Comparison of ENCODE assay signal across 2 cellular contexts in the genomic region with DNA sequence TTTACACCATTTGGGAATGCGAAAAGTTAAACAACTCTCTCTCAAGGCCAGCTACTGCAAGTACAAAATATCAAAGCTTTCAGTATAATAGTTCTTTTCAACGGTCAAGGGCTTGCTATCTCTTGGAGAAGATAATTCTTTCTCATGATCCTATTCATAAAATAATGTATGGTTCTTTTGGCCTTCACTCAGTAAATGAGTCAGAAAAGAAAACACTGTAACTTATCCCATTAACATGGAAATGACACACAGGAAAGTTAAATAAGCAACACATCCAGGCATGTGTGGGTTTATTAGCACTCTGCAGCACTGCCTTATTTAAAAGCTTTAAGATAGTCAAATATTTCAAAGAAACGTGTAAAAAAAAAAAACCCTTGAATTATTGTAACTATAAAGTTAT.
TF ChIP-seq lines count a peak whose summit lies in the region.

No MANE protein-coding gene starts in this region.

TF ChIP-seq in HepG2, 621 proteins besides CTCF, POLR2A, EP300 and RAD21 (continues in another document):
- TF ChIP-seq, protein P1, sequence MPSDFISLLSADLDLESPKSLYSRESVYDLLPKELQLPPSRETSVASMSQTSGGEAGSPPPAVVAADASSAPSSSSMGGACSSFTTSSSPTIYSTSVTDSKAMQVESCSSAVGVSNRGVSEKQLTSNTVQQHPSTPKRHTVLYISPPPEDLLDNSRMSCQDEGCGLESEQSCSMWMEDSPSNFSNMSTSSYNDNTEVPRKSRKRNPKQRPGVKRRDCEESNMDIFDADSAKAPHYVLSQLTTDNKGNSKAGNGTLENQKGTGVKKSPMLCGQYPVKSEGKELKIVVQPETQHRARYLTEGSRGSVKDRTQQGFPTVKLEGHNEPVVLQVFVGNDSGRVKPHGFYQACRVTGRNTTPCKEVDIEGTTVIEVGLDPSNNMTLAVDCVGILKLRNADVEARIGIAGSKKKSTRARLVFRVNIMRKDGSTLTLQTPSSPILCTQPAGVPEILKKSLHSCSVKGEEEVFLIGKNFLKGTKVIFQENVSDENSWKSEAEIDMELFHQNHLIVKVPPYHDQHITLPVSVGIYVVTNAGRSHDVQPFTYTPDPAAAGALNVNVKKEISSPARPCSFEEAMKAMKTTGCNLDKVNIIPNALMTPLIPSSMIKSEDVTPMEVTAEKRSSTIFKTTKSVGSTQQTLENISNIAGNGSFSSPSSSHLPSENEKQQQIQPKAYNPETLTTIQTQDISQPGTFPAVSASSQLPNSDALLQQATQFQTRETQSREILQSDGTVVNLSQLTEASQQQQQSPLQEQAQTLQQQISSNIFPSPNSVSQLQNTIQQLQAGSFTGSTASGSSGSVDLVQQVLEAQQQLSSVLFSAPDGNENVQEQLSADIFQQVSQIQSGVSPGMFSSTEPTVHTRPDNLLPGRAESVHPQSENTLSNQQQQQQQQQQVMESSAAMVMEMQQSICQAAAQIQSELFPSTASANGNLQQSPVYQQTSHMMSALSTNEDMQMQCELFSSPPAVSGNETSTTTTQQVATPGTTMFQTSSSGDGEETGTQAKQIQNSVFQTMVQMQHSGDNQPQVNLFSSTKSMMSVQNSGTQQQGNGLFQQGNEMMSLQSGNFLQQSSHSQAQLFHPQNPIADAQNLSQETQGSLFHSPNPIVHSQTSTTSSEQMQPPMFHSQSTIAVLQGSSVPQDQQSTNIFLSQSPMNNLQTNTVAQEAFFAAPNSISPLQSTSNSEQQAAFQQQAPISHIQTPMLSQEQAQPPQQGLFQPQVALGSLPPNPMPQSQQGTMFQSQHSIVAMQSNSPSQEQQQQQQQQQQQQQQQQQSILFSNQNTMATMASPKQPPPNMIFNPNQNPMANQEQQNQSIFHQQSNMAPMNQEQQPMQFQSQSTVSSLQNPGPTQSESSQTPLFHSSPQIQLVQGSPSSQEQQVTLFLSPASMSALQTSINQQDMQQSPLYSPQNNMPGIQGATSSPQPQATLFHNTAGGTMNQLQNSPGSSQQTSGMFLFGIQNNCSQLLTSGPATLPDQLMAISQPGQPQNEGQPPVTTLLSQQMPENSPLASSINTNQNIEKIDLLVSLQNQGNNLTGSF (CRISPR knock-in tag; IDR thresholded peaks at IDR 0.05) = no peak
- no peak for TF ChIP-seq ZSCAN12 (CRISPR knock-in tag; IDR thresholded peaks at IDR 0.05)
- no peak for TF ChIP-seq ELF3 (CRISPR knock-in tag; IDR thresholded peaks at IDR 0.05)
- TF ChIP-seq MED8 (CRISPR knock-in tag; IDR thresholded peaks at IDR 0.05; ENCODE audit: insufficient replicate concordance) = no peak
- TF ChIP-seq PATZ1 (CRISPR knock-in tag; IDR thresholded peaks at IDR 0.05) = no peak
- no peak for TF ChIP-seq ZNF713 (CRISPR knock-in tag; IDR thresholded peaks at IDR 0.05)
- peak; percentile 37; the same call in 1 of the 2 replicates for TF ChIP-seq ARID5B (CRISPR knock-in tag; IDR thresholded peaks at IDR 0.05)

TF ChIP-seq in SK-N-SH treated with all-trans-retinoic acid at 6 μM for 48 hours, 23 proteins besides CTCF, POLR2A, EP300 and RAD21:
- TF ChIP-seq OSR1 (CRISPR knock-in tag; IDR thresholded peaks at IDR 0.05) (no peak), ISL1 (CRISPR knock-in tag; IDR thresholded peaks at IDR 0.05) (peak; percentile 82)
- TF ChIP-seq, protein P2, sequence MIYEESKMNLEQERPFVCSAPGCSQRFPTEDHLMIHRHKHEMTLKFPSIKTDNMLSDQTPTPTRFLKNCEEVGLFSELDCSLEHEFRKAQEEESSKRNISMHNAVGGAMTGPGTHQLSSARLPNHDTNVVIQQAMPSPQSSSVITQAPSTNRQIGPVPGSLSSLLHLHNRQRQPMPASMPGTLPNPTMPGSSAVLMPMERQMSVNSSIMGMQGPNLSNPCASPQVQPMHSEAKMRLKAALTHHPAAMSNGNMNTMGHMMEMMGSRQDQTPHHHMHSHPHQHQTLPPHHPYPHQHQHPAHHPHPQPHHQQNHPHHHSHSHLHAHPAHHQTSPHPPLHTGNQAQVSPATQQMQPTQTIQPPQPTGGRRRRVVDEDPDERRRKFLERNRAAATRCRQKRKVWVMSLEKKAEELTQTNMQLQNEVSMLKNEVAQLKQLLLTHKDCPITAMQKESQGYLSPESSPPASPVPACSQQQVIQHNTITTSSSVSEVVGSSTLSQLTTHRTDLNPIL (CRISPR knock-in tag; IDR thresholded peaks at IDR 0.05; ENCODE audit: low read depth) = 0 out of 2 replicates have a peak, but pooled peaks have one; percentile 60
